Comparison of ENCODE assay signal across 18 cellular contexts in the genomic region with DNA sequence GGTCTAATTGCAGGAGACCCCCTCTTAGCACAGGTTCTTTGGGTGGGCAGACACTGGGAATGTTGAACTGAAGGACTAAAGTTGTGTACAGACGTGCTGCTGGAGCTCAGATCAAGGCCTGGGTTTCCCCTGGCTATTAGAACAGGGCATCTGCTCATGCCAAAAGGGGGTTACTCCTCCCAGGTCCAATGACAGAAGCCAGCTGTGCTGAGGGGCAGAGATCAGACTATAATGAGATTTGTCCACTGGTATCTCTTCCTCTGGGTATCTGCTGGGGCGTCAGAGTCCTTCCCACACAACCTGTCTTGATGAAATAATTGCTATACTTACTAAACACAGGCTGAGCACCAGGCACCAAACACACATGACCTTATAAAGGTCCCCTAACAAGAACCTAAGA. TPM values are rescaled to one million over a fixed set of nuclear protein-coding genes. Genes with fewer than 3 reads are reported as not detected.
DNase-seq lines count a peak whose midpoint lies in the region; ATAC-seq and TF ChIP-seq lines count a peak whose summit lies in the region.
"Had no signal": no experiment of that assay in that cellular context is flagged by ENCODE, and none has a peak within 500 bp of the region (broad histone marks: within the 10 kb centered on the region; RNA-seq: fewer than 3 reads in every experiment).

No MANE protein-coding gene starts in this region.

- H3K9me3 ChIP-seq in left ventricle myocardium inferior (replicated peaks) (no peaks in the 10 kb centered on the region), skeletal muscle satellite cell (replicated peaks; ENCODE audit: low read length) (no peaks in the 10 kb centered on the region)

- DNase-seq in left ventricle myocardium inferior = no peak
- no peak for DNase-seq in Right ventricle myocardium inferior (ENCODE audit: missing footprints)
- no peak for DNase-seq in foreskin keratinocyte
- DNase-seq in activated CD8-positive, alpha-beta memory T cell treated with anti-CD3 and anti-CD28 coated beads, Interleukin-2, amount 50 U/mL, for 48 hours = no peak
- DNase-seq in T-helper 1 cell = no peak
- DNase-seq: activated CD4-positive, CD25-positive, alpha-beta regulatory T cell; activated naive CD4-positive, alpha-beta T cell treated with anti-CD3 and anti-CD28 coated beads for 36 hours; CD4-positive, alpha-beta T cell; endodermal cell; glutamatergic neuron; kidney glomerular epithelial cell; NCI-H2107; stimulated activated CD4-positive, alpha-beta T cell treated with anti-CD3 and anti-CD28 coated beads, Interleukin-2, amount 100 ng/mL, for 48 hours; T-helper 17 cell had no signal

- no peak for TF ChIP-seq CTCF in left ventricle myocardium inferior (IDR thresholded peaks at IDR 0.05; ENCODE audit: borderline replicate concordance)
- TF ChIP-seq CTCF in foreskin keratinocyte (conservative IDR thresholded peaks at IDR 0.05) = no peak

- H3K27me3 ChIP-seq in left ventricle myocardium inferior (ENCODE audit: low read depth) = no peaks in the 10 kb centered on the region
- H3K27me3 ChIP-seq in foreskin keratinocyte = no peaks in the 10 kb centered on the region
- no peaks in the 10 kb centered on the region for H3K27me3 ChIP-seq in skeletal muscle satellite cell (ENCODE audit: control insufficient read depth, insufficient read depth, low read length)
- H3K27me3 ChIP-seq: cardiac muscle cell had no signal

- peaks cover 64% of the 10 kb centered on the region for H3K4me1 ChIP-seq in left ventricle myocardium inferior
- peaks cover 84% of the 10 kb centered on the region for H3K4me1 ChIP-seq in foreskin keratinocyte
- peaks cover 86% of the 10 kb centered on the region for H3K4me1 ChIP-seq in skeletal muscle satellite cell (ENCODE audit: control insufficient read depth, insufficient read depth, low read length)

- no peaks in the 10 kb centered on the region for H3K36me3 ChIP-seq in left ventricle myocardium inferior
- H3K36me3 ChIP-seq in skeletal muscle satellite cell (ENCODE audit: insufficient read depth, low read length) = peaks cover 68% of the 10 kb centered on the region
- H3K36me3 ChIP-seq: cardiac muscle cell had no signal

- peak overlapping the region; percentile 88 for H3K9ac ChIP-seq in skeletal muscle satellite cell (ENCODE audit: low read depth, low read length)

- intact Hi-C loops in left ventricle myocardium inferior (cut with micrococcal nuclease) = no loop called here
- intact Hi-C loops in Right ventricle myocardium inferior (cut with DNase I) = no loop called here

- ATAC-seq in Right ventricle myocardium inferior (no peak), foreskin keratinocyte (no peak), GM21717 (IDR thresholded peaks at IDR 0.05; ENCODE audit: unreplicated experiment) (no peak), GM21825 (IDR thresholded peaks at IDR 0.05; ENCODE audit: unreplicated experiment) (no peak)
- ATAC-seq: T-helper 17 cell had no signal

- H3K27ac ChIP-seq in left ventricle myocardium inferior (replicated peaks) = peak overlapping the region; percentile 73
- H3K27ac ChIP-seq in foreskin keratinocyte = peak overlapping the region; percentile 79
- H3K27ac ChIP-seq: cardiac muscle cell had no signal

- no peak overlapping the region for H3K4me2 ChIP-seq in skeletal muscle satellite cell (ENCODE audit: low read length)

- H3K4me3 ChIP-seq in left ventricle myocardium inferior (no peak overlapping the region), skeletal muscle satellite cell (ENCODE audit: low read length) (no peak overlapping the region)
- H3K4me3 ChIP-seq: cardiac muscle cell had no signal

RNA-seq across cellular contexts. Expression of gene LTBP2, which starts 42.6 kb away (rescaled TPM):
- total RNA-seq in left ventricle myocardium inferior = 26.5 TPM
- 7.6 TPM for total RNA-seq in Right ventricle myocardium inferior
- 78.2 and 131 TPM in 2 replicates for total RNA-seq in foreskin keratinocyte
- 26.5 and 35.0 TPM in 2 replicates for polyA plus RNA-seq in foreskin keratinocyte
- total RNA-seq in skeletal muscle satellite cell (2012; rRNA removed) = 59.3 and 119 TPM in 2 replicates
